Comparison of ENCODE assay signal across 28 cellular contexts in the genomic region with DNA sequence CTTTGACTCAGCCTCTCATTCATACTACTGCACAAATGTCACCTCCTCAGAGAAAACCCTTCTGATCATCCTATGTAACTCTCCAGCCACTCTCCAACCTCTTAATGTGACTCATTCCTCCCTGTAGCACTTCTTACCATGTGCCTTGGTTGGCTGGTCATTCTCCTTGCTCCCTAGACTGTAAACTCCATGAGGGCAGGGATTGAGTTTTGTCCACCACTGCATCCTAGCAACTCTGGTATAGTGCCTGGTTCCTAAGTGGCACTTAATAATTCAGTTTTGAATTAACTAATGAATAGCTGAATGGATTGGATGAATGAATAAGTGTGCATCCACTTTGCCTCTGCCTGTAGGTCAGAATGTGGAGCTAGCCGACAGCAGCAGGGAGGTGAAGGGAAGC.
"Had no signal": no experiment of that assay in that cellular context is flagged by ENCODE, and none has a peak within 500 bp of the region (broad histone marks: within the 10 kb centered on the region; RNA-seq: fewer than 3 reads in every experiment).

No MANE protein-coding gene starts in this region.

- ATAC-seq: activated CD4-positive, CD25-positive, alpha-beta regulatory T cell treated with anti-CD3 and anti-CD28 coated beads, Interleukin-2, amount 50 U/mL, for 24 hours; activated CD8-positive, alpha-beta T cell treated with anti-CD3 and anti-CD28 coated beads for 36 hours; activated T-cell treated with anti-CD3 and anti-CD28 coated beads, Interleukin-2, amount 50 U/mL, for 4 hours; activated T-helper 17 cell treated with anti-CD3 and anti-CD28 coated beads, Interleukin-2, amount 50 U/mL, for 72 hours; gastroesophageal sphincter; T-cell had no signal

- H3K4me3 Mint-ChIP-seq: activated B cell treated with CpG ODN at 0.5 μM for 24 hours; activated CD8-positive, alpha-beta T cell treated with anti-CD3 and anti-CD28 coated beads for 36 hours; activated naive CD8-positive, alpha-beta T cell; activated T-cell treated with anti-CD3 and anti-CD28 coated beads, Interleukin-2, amount 50 U/mL, for 4 hours; activated T-helper 17 cell treated with anti-CD3 and anti-CD28 coated beads, Interleukin-2, amount 50 U/mL, for 72 hours; central memory CD8-positive, alpha-beta T cell; T-cell; T-helper 1 cell treated with Interleukin-12 subunit alpha and Interleukin-12 subunit beta and Interleukin-4 antibody, amounts not matched to agents 30 μg/mL and 1 μg/mL, for 36 hours; T-helper 2 cell treated with Interferon-gamma antibody and Interleukin-4, amounts not matched to agents 5 μg/mL and 100 μg/mL, for 36 hours had no signal

- H3K36me3 Mint-ChIP-seq: activated naive CD8-positive, alpha-beta T cell; T-cell had no signal

- H3K9me3 ChIP-seq: esophagus squamous epithelium, gastroesophageal sphincter had no signal

- H3K9me3 Mint-ChIP-seq: activated B cell treated with CpG ODN at 0.5 μM for 24 hours; activated CD8-positive, alpha-beta T cell treated with anti-CD3 and anti-CD28 coated beads for 36 hours; activated T-cell treated with anti-CD3 and anti-CD28 coated beads, Interleukin-2, amount 50 U/mL, for 4 hours; activated T-helper 17 cell treated with anti-CD3 and anti-CD28 coated beads, Interleukin-2, amount 50 U/mL, for 72 hours; central memory CD8-positive, alpha-beta T cell; T-cell; T-helper 1 cell treated with Interleukin-12 subunit alpha and Interleukin-12 subunit beta and Interleukin-4 antibody, amounts not matched to agents 30 μg/mL and 1 μg/mL, for 36 hours; T-helper 2 cell treated with Interferon-gamma antibody and Interleukin-4, amounts not matched to agents 5 μg/mL and 100 μg/mL, for 36 hours had no signal

- H3K4me1 Mint-ChIP-seq: activated T-helper 17 cell treated with anti-CD3 and anti-CD28 coated beads, Interleukin-2, amount 50 U/mL, for 72 hours; central memory CD8-positive, alpha-beta T cell; T-cell had no signal

- H3K27ac Mint-ChIP-seq: activated B cell treated with CpG ODN at 0.5 μM for 24 hours; activated CD8-positive, alpha-beta T cell treated with anti-CD3 and anti-CD28 coated beads for 36 hours; activated naive CD8-positive, alpha-beta T cell; activated T-helper 17 cell treated with anti-CD3 and anti-CD28 coated beads, Interleukin-2, amount 50 U/mL, for 72 hours; T-cell; T-helper 1 cell treated with Interleukin-12 subunit alpha and Interleukin-12 subunit beta and Interleukin-4 antibody, amounts not matched to agents 30 μg/mL and 1 μg/mL, for 36 hours; T-helper 2 cell treated with Interferon-gamma antibody and Interleukin-4, amounts not matched to agents 5 μg/mL and 100 μg/mL, for 36 hours had no signal

- DNase-seq: activated B cell treated with CpG ODN at 0.5 μM for 24 hours; activated CD4-positive, alpha-beta T cell treated with anti-CD3 and anti-CD28 coated beads for 48 hours; activated CD4-positive, alpha-beta T cell treated with anti-CD3 and anti-CD28 coated beads, Interleukin-2, amount 50 U/mL, for 1 hour; activated CD4-positive, alpha-beta T cell treated with anti-CD3 and anti-CD28 coated beads, Interleukin-2, amount 50 U/mL, for 48 hours; activated CD8-positive, alpha-beta memory T cell treated with anti-CD3 and anti-CD28 coated beads for 24 hours; activated CD8-positive, alpha-beta T cell treated with anti-CD3 and anti-CD28 coated beads for 36 hours; activated effector memory CD4-positive, alpha-beta T cell treated with Interleukin-2 at 50 U/mL for 16 hours; activated gamma-delta T cell treated with Interleukin-2 at 50 U/mL for 16 hours; activated naive CD4-positive, alpha-beta T cell treated with anti-CD3 and anti-CD28 coated beads, Interleukin-2, amount 50 U/mL, for 16 hours; activated naive CD4-positive, alpha-beta T cell treated with Interleukin-2 at 50 U/mL for 16 hours; activated T-cell treated with anti-CD3 and anti-CD28 coated beads, Interleukin-2, amount 50 U/mL, for 4 hours; amniotic stem cell; anterior cingulate cortex; brain microvascular endothelial cell; dermis blood vessel endothelial cell; effector CD8-positive, alpha-beta T cell; esophagus squamous epithelium; foreskin melanocyte; T-cell; T1000; WERI-Rb-1 had no signal
